ENCODE assay signal across 1 cellular context in the genomic region with DNA sequence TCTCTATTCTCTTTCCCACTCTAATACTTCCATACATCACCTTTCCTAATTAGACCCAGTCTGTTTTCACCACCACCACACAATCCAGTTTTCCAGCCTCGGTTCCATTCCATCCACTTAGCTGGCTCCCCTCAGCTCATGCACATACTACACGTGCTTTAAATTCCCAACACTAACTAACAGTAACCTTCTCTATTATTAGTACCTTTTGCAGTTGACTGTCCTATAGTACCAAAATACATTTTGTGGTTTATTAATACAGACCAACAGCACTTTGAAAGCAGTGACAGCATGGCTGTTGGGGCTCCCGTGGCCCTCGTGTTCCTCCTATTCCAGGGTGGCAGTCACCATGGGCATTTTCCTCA.
TF ChIP-seq lines count a peak whose summit lies in the region.

No MANE protein-coding gene starts in this region.

TF ChIP-seq in SK-N-SH treated with all-trans-retinoic acid at 6 μM for 48 hours, 23 proteins besides CTCF, POLR2A, EP300 and RAD21 (continued from another document):
- TF ChIP-seq, protein P1, sequence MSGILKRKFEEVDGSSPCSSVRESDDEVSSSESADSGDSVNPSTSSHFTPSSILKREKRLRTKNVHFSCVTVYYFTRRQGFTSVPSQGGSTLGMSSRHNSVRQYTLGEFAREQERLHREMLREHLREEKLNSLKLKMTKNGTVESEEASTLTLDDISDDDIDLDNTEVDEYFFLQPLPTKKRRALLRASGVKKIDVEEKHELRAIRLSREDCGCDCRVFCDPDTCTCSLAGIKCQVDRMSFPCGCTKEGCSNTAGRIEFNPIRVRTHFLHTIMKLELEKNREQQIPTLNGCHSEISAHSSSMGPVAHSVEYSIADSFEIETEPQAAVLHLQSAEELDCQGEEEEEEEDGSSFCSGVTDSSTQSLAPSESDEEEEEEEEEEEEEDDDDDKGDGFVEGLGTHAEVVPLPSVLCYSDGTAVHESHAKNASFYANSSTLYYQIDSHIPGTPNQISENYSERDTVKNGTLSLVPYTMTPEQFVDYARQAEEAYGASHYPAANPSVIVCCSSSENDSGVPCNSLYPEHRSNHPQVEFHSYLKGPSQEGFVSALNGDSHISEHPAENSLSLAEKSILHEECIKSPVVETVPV (CRISPR knock-in tag; IDR thresholded peaks at IDR 0.05), result no peak
- TF ChIP-seq, protein P2, sequence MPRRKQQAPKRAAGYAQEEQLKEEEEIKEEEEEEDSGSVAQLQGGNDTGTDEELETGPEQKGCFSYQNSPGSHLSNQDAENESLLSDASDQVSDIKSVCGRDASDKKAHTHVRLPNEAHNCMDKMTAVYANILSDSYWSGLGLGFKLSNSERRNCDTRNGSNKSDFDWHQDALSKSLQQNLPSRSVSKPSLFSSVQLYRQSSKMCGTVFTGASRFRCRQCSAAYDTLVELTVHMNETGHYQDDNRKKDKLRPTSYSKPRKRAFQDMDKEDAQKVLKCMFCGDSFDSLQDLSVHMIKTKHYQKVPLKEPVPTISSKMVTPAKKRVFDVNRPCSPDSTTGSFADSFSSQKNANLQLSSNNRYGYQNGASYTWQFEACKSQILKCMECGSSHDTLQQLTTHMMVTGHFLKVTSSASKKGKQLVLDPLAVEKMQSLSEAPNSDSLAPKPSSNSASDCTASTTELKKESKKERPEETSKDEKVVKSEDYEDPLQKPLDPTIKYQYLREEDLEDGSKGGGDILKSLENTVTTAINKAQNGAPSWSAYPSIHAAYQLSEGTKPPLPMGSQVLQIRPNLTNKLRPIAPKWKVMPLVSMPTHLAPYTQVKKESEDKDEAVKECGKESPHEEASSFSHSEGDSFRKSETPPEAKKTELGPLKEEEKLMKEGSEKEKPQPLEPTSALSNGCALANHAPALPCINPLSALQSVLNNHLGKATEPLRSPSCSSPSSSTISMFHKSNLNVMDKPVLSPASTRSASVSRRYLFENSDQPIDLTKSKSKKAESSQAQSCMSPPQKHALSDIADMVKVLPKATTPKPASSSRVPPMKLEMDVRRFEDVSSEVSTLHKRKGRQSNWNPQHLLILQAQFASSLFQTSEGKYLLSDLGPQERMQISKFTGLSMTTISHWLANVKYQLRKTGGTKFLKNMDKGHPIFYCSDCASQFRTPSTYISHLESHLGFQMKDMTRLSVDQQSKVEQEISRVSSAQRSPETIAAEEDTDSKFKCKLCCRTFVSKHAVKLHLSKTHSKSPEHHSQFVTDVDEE (CRISPR knock-in tag; IDR thresholded peaks at IDR 0.05), result no peak
- TF ChIP-seq, protein P3, sequence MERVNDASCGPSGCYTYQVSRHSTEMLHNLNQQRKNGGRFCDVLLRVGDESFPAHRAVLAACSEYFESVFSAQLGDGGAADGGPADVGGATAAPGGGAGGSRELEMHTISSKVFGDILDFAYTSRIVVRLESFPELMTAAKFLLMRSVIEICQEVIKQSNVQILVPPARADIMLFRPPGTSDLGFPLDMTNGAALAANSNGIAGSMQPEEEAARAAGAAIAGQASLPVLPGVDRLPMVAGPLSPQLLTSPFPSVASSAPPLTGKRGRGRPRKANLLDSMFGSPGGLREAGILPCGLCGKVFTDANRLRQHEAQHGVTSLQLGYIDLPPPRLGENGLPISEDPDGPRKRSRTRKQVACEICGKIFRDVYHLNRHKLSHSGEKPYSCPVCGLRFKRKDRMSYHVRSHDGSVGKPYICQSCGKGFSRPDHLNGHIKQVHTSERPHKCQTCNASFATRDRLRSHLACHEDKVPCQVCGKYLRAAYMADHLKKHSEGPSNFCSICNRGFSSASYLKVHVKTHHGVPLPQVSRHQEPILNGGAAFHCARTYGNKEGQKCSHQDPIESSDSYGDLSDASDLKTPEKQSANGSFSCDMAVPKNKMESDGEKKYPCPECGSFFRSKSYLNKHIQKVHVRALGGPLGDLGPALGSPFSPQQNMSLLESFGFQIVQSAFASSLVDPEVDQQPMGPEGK (CRISPR knock-in tag; IDR thresholded peaks at IDR 0.05; ENCODE audit: borderline replicate concordance), result no peak
